8 cellular contexts compared by ENCODE assay signal in genomic region chr9:94554439-94555331, GRCh38. TPM values are rescaled to one million over a fixed set of nuclear protein-coding genes. Genes with fewer than 3 reads are reported as not detected.
DNase-seq lines count a peak whose midpoint lies in the region; ATAC-seq and TF ChIP-seq lines count a peak whose summit lies in the region.

PCAT7 (plus strand) TSS chr9:94555083.

- H3K36me3 Mint-ChIP-seq in stimulated activated naive B cell treated with anti-CD40 and anti-IgM and Interleukin-4, amounts not matched to agents 10 μg/mL and 1 μg/mL and 100 μg/mL, for 72 hours = no peaks in the 10 kb centered on the region

- H3K9me3 Mint-ChIP-seq in stimulated activated naive B cell treated with anti-CD40 and anti-IgM and Interleukin-4, amounts not matched to agents 10 μg/mL and 1 μg/mL and 100 μg/mL, for 72 hours = no peaks in the 10 kb centered on the region

- H3K36me3 ChIP-seq in OCI-LY7 (ENCODE audit: insufficient read depth, low read length) (peaks cover 34% of the 10 kb centered on the region), body of pancreas (replicated peaks in 1 of 2; ENCODE audit: insufficient read depth in 1 of 2, low read depth in 2 of 2) (no peaks in the 10 kb centered on the region)

- ATAC-seq in body of pancreas (peak; percentile 100), HG03135 (IDR thresholded peaks at IDR 0.05; ENCODE audit: unreplicated experiment) (no peak)
- ATAC-seq in stimulated activated naive B cell treated with anti-CD40 and anti-IgM and Interleukin-4, amounts not matched to agents 10 μg/mL and 1 μg/mL and 100 μg/mL, for 72 hours (replicated peaks) = peak; percentile 67 to 95

- H3K4me3 ChIP-seq in OCI-LY7 (ENCODE audit: low read depth, low read length, poor library complexity, severe bottlenecking) (peak within 1 kb of the TSS; percentile 82), body of pancreas (peak within 1 kb of the TSS in 1 of 2 donors; percentile 25)

- no peak within 1 kb of the TSS for H3K4me3 Mint-ChIP-seq in stimulated activated naive B cell treated with anti-CD40 and anti-IgM and Interleukin-4, amounts not matched to agents 10 μg/mL and 1 μg/mL and 100 μg/mL, for 72 hours

- intact Hi-C loops in OCI-LY7 (cut with micrococcal nuclease; ENCODE audit: unreplicated experiment) = loop anchor here (1.0 to 2.0 kb wide), 3 partner anchors 49 to 114 kb away; no protein-coding TSS in a partner anchor
- intact Hi-C loops in body of pancreas (cut with DNase I) = loop anchor here (10.0 kb wide), 1 partner anchor 50 kb away; no protein-coding TSS in a partner anchor

- peak within 1 kb of the TSS; percentile 77 for H3K27ac ChIP-seq in OCI-LY7 (ENCODE audit: low read depth, low read length, poor library complexity, severe bottlenecking)
- peak within 1 kb of the TSS; percentile 52 to 86 (median 82) for H3K27ac ChIP-seq in body of pancreas

- peak within 1 kb of the TSS; percentile 64; the same call in 1 of the 2 replicates for H2AFZ ChIP-seq in OCI-LY7 (ENCODE audit: low read length)

- DNase-seq in ELR (ENCODE audit: low read depth) (peak; percentile 21), LoVo (ENCODE audit: low spot score) (peak; percentile 89), OCI-LY7 (ENCODE audit: low spot score) (peak; percentile 89), body of pancreas (peak; percentile 87 to 90 (median 89)), left kidney (ENCODE audit: low read depth, low spot score) (peak; percentile 23)
- DNase-seq in stimulated activated naive B cell treated with anti-CD40 and anti-IgM and Interleukin-4, amounts not matched to agents 10 μg/mL and 1 μg/mL and 100 μg/mL, for 72 hours = no peak
- DNase-seq in central memory CD4-positive, alpha-beta T cell = no peak

- H3K9me3 ChIP-seq in OCI-LY7 (ENCODE audit: low read length) = peaks cover 19% of the 10 kb centered on the region
- H3K9me3 ChIP-seq in body of pancreas = no peaks in the 10 kb centered on the region

- peak within 1 kb of the TSS; percentile 58 for H3K4me2 ChIP-seq in OCI-LY7 (ENCODE audit: low read length)

- TF ChIP-seq POLR2A in body of pancreas (IDR thresholded peaks at IDR 0.05) = peak in 2 of 3 donors; percentile 63 to 75

- H3K79me2 ChIP-seq in OCI-LY7 (ENCODE audit: insufficient read depth, low read depth, low read length) = peaks cover 46% of the 10 kb centered on the region; the same call in 1 of the 2 replicates

- H4K20me1 ChIP-seq in OCI-LY7 (ENCODE audit: insufficient read depth, low read length) = no peaks in the 10 kb centered on the region

- H3K4me1 ChIP-seq in OCI-LY7 (ENCODE audit: insufficient read depth, low read length, poor library complexity, severe bottlenecking) (peaks cover 13% of the 10 kb centered on the region), body of pancreas (peaks cover 12% of the 10 kb centered on the region)

- peak; percentile 77 for TF ChIP-seq CTCF in OCI-LY7 (conservative IDR thresholded peaks at IDR 0.05; ENCODE audit: low read length)
- peak; percentile 58 to 98 (median 95) for TF ChIP-seq CTCF in body of pancreas (IDR thresholded peaks at IDR 0.05)

- H3K9me2 ChIP-seq in OCI-LY7 (ENCODE audit: insufficient read depth, low read length) = no peaks in the 10 kb centered on the region

- CTCF ChIA-PET in OCI-LY7 (lab: Charles Lee; ENCODE audit: unreplicated experiment) = interaction anchor here (0.7 to 1.1 kb wide), 3 partner anchors 43 to 69 kb away, joined by 3 to 7 read pairs (median 4); no protein-coding TSS in a partner anchor

- no peak within 1 kb of the TSS for H3K27ac Mint-ChIP-seq in stimulated activated naive B cell treated with anti-CD40 and anti-IgM and Interleukin-4, amounts not matched to agents 10 μg/mL and 1 μg/mL and 100 μg/mL, for 72 hours

- peaks cover 0 to 17% of the 10 kb centered on the region in 2 donors for H3K27me3 Mint-ChIP-seq in stimulated activated naive B cell treated with anti-CD40 and anti-IgM and Interleukin-4, amounts not matched to agents 10 μg/mL and 1 μg/mL and 100 μg/mL, for 72 hours

- no peaks in the 10 kb centered on the region for H3K4me1 Mint-ChIP-seq in stimulated activated naive B cell treated with anti-CD40 and anti-IgM and Interleukin-4, amounts not matched to agents 10 μg/mL and 1 μg/mL and 100 μg/mL, for 72 hours

- H3K27me3 ChIP-seq in body of pancreas = no peaks in the 10 kb centered on the region

- BruUV-seq in OCI-LY7 (replicated peaks; lab: Mats Ljungman, UMichigan) = no TSS peak

- POLR2A ChIA-PET in OCI-LY7 (lab: Charles Lee) = interaction anchor here (0.6 to 1.1 kb wide), 3 partner anchors 12 to 68 kb away, joined by 3 to 6 read pairs (median 3); no protein-coding TSS in a partner anchor

- 55 to 58% methylated on average over 38 to 40 of the region's 40 CpGs for WGBS in body of pancreas, 2 donors

RNA-seq across cellular contexts. Expression of gene PCAT7, which starts in this region (rescaled TPM):
- 1.8 and 2.9 TPM in 2 replicates for total RNA-seq in OCI-LY7 (2014; rRNA removed; shearing (Covaris generic))
- total RNA-seq in OCI-LY7 (2022) (2.5 and 3.2 TPM in 2 replicates), body of pancreas (under 1 TPM in 1 of 2 donors, not detected in 1; 0.78 TPM)

Comparison
In these comparisons a context has a peak if more than half of its experiments do, and no peak if none do; other contexts are left out.
1. Peak in DNase-seq, ATAC-seq and H3K27ac ChIP-seq in body of pancreas; RNA of the gene not detected or under 1 TPM.
2. DNase-seq: peak in ELR (single experiment), LoVo (single experiment), OCI-LY7 (single experiment) and left kidney (single experiment); none in stimulated activated naive B cell treated with anti-CD40 and anti-IgM and Interleukin-4, amounts not matched to agents 10 μg/mL and 1 μg/mL and 100 μg/mL, for 72 hours (single experiment) and central memory CD4-positive, alpha-beta T cell (single experiment).